Comparison of ENCODE assay signal across 8 cellular contexts in the genomic region with DNA sequence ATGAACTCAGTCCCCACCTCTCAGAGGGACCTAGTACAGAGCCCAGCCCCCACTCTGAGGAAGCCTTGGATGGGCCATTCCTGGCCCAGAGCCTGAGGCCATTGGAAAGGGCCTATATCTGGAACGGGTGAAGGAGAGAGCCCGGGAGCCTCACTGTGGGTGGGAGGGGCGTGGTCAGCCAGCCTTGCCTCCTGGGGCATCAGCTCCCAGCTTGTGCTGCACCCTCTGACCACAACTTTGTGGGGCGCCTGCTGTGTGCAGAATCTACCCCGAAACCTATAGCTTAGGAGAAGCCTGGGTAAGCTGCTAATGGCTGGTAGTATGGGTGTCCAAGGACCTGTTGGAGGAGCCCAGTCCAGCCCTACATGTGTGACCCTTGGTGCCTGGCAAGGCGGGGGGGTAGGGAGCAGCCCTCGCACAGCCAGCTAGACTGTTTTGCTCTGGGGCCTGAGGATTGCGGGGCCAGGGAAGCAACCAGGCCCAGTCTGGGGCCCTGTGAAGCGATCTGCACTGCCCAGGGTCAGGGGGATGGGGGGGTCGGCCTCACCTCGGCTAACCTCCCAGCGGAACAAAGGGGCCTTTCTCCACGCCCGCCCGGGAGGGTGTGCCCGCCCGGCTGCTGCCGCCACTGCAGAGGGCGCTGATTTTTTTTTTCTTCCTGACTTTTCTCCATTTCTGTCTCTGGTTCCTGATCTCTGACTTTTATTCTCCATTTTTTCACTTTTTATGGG. TPM values are rescaled to one million over a fixed set of nuclear protein-coding genes. Genes with fewer than 3 reads are reported as not detected.
A peak's percentile ranks its signal among the peaks of the same experiment; 100 is the strongest.
DNase-seq lines count a peak whose midpoint lies in the region; ATAC-seq and TF ChIP-seq lines count a peak whose summit lies in the region.

No MANE protein-coding gene starts in this region.

- H3K4me3 ChIP-seq in fibroblast of villous mesenchyme (ENCODE audit: low read depth, low read length) = peak overlapping the region; percentile 18

- peak overlapping the region; percentile 100 for H3K27ac ChIP-seq in RWPE1

- CTCF ChIA-PET in RWPE1 (lab: Yijun Ruan, JAX) = interaction anchor here (0.6 to 3.4 kb wide), 26 partner anchors 9 to 95 kb away, joined by 3 to 31 read pairs (median 7); no protein-coding TSS in a partner anchor

- ATAC-seq in GM21528 (IDR thresholded peaks at IDR 0.05; ENCODE audit: low FRiP score, unreplicated experiment) = no peak
- no peak for ATAC-seq in GM19351 (IDR thresholded peaks at IDR 0.05; ENCODE audit: unreplicated experiment)

- TF ChIP-seq CTCF in RWPE1 (conservative IDR thresholded peaks at IDR 0.05; ENCODE audit: low read depth) (no peak), fibroblast of villous mesenchyme (IDR thresholded peaks at IDR 0.05; ENCODE audit: insufficient read depth, low read depth, low read length) (no peak)

- DNase-seq in EH (ENCODE audit: low read depth) (peak; percentile 66), RWPE1 (ENCODE audit: low spot score) (no peak), fibroblast of villous mesenchyme (ENCODE audit: low read depth) (no peak), retina (peak; percentile 61), NCI-H1930 (lab: John Stamatoyannopoulos, UW) (no peak)
- DNase-seq in activated CD4-positive, alpha-beta T cell treated with anti-CD3 and anti-CD28 coated beads, Interleukin-2, amount 50 U/mL, for 4 hours = no peak

- POLR2A ChIA-PET in RWPE1 (lab: Yijun Ruan, JAX; ENCODE audit: low non-redundant PET) = no interaction called here

RNA-seq across cellular contexts. Expression of a gene that starts 42.3 kb away (rescaled TPM):
- total RNA-seq in fibroblast of villous mesenchyme = 2.6 and 3.9 TPM in 2 replicates

RNA-seq across cellular contexts. Expression of a gene that starts 56.1 kb away (rescaled TPM):
- 25.4 and 25.9 TPM in 2 replicates for total RNA-seq in fibroblast of villous mesenchyme

RNA-seq across cellular contexts. Expression of a gene that starts 57.7 kb away (rescaled TPM):
- total RNA-seq in fibroblast of villous mesenchyme = 95.0 and 104 TPM in 2 replicates

Comparison
In these comparisons a context has a peak if more than half of its experiments do, and no peak if none do; other contexts are left out.
1. DNase-seq: peak in EH (single experiment) and retina (single experiment); none in RWPE1 (single experiment), fibroblast of villous mesenchyme (single experiment), activated CD4-positive, alpha-beta T cell treated with anti-CD3 and anti-CD28 coated beads, Interleukin-2, amount 50 U/mL, for 4 hours (0 of 2) and NCI-H1930 (0 of 2).